Comparison of ENCODE assay signal across 11 cellular contexts in the genomic region with DNA sequence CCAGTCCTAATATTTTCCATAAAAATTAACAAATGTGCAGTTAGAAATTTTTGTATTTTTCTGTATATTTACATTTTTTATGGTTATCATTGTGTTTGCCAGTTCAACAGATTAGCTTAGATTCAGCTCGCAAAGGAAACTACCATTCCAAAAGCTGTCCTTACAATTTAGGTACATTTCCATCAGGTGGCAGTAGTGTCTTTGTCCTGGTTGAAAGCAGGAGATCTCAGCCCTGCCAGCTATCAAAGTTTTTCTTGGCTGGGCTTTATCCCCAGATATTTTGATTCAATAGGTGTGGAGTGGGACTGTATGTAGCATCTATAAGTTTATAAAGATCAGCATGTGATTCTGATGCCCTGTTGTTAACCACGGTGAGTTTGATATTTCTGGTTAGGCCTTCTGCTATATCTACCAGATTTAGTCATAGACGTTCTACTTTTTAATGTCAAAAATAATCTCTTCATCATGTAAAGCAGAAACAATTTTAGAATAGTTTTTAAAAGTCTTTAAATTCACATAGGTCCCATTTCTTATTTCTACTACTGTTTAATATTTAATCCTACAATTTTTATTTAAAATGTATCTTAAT. TPM values are rescaled to one million over a fixed set of nuclear protein-coding genes. Genes with fewer than 3 reads are reported as not detected.
DNase-seq lines count a peak whose midpoint lies in the region; ATAC-seq and TF ChIP-seq lines count a peak whose summit lies in the region.
"Had no signal": no experiment of that assay in that cellular context is flagged by ENCODE, and none has a peak within 500 bp of the region (broad histone marks: within the 10 kb centered on the region; RNA-seq: fewer than 3 reads in every experiment).

No MANE protein-coding gene starts in this region.

- H3K36me3 Mint-ChIP-seq in activated T-cell treated with anti-CD3 and anti-CD28 coated beads, Interleukin-2, amount 50 U/mL, for 72 hours (ENCODE audit: insufficient read depth in 2 of 2) = no peaks in the 10 kb centered on the region

- ATAC-seq in HG02884 (IDR thresholded peaks at IDR 0.05; ENCODE audit: unreplicated experiment) (no peak), GM19463 (IDR thresholded peaks at IDR 0.05; ENCODE audit: unreplicated experiment) (no peak)
- no peak for ATAC-seq in activated T-cell treated with anti-CD3 and anti-CD28 coated beads, Interleukin-2, amount 50 U/mL, for 72 hours (replicated peaks in 1 of 2)

- peaks cover 20% of the 10 kb centered on the region for H3K27me3 Mint-ChIP-seq in activated T-cell treated with anti-CD3 and anti-CD28 coated beads, Interleukin-2, amount 50 U/mL, for 72 hours (ENCODE audit: low read depth)

- TF ChIP-seq CTCF in GM13977 (IDR thresholded peaks at IDR 0.05; ENCODE audit: extremely low read depth, insufficient read depth, missing control alignments) = peak; percentile 6

- no peaks in the 10 kb centered on the region for H3K9me3 Mint-ChIP-seq in activated T-cell treated with anti-CD3 and anti-CD28 coated beads, Interleukin-2, amount 50 U/mL, for 72 hours

- in situ Hi-C loops in ACHN (cut with HindIII; ENCODE audit: low pct_ligation_motif_present, low pct_unique_long_range_greater_than_20kb, low sequenced_read_pairs) (no loop called here), GM13977 (cut with MboI; ENCODE audit: low pct_unique_long_range_greater_than_20kb, low sequenced_read_pairs, unreplicated experiment) (no loop called here)

- no peak overlapping the region for H3K4me3 Mint-ChIP-seq in activated T-cell treated with anti-CD3 and anti-CD28 coated beads, Interleukin-2, amount 50 U/mL, for 72 hours

- no peaks in the 10 kb centered on the region for H3K4me1 Mint-ChIP-seq in activated T-cell treated with anti-CD3 and anti-CD28 coated beads, Interleukin-2, amount 50 U/mL, for 72 hours (ENCODE audit: low read depth)

- intact Hi-C loops in head of caudate nucleus (cut with DNase I) = no loop called here

- peak; percentile 52 for DNase-seq in ACHN
- DNase-seq in GM13977 (ENCODE audit: low spot score) = peak; percentile 20
- peak; percentile 87 for DNase-seq in NCI-H748 treated with DMSO at 0.1 percent for 48 hours (lab: John Stamatoyannopoulos, UW)
- DNase-seq in erythroblast (lab: John Stamatoyannopoulos, UW) = peak; percentile 23 to 36
- no peak for DNase-seq in head of caudate nucleus
- DNase-seq in activated T-cell treated with anti-CD3 and anti-CD28 coated beads, Interleukin-2, amount 50 U/mL, for 72 hours = no peak
- DNase-seq: activated CD4-positive, alpha-beta T cell treated with anti-CD3 and anti-CD28 coated beads for 1 hour; NCI-H2227 treated with DMSO at 0.1 percent for 48 hours; stimulated activated CD4-positive, alpha-beta T cell treated with anti-CD3 and anti-CD28 coated beads, Interleukin-15, amount 100 ng/mL, for 24 hours had no signal

- TF ChIP-seq POLR2A in erythroblast (IDR thresholded peaks at IDR 0.05; ENCODE audit: low read length) = no peak

- no peak overlapping the region for H3K27ac Mint-ChIP-seq in activated T-cell treated with anti-CD3 and anti-CD28 coated beads, Interleukin-2, amount 50 U/mL, for 72 hours

RNA-seq across cellular contexts. Expression of gene ICA1, which starts 15.5 kb away (rescaled TPM):
- 1 to 10 TPM; 2.7 to 4.6 TPM for total RNA-seq in activated T-cell treated with anti-CD3 and anti-CD28 coated beads, Interleukin-2, amount 50 U/mL, for 72 hours

Comparison
In these comparisons a context has a peak if more than half of its experiments do, and no peak if none do; other contexts are left out.
1. DNase-seq: peak in ACHN (single experiment), GM13977 (single experiment), NCI-H748 treated with DMSO at 0.1 percent for 48 hours (single experiment) and erythroblast (2 of 2); none in head of caudate nucleus (0 of 42) and activated T-cell treated with anti-CD3 and anti-CD28 coated beads, Interleukin-2, amount 50 U/mL, for 72 hours (0 of 2).